9 cellular contexts compared by ENCODE assay signal in genomic region chr5:83720805-83721431, GRCh38. TPM values are rescaled to one million over a fixed set of nuclear protein-coding genes. Genes with fewer than 3 reads are reported as not detected.
A peak's percentile ranks its signal among the peaks of the same experiment; 100 is the strongest.
DNase-seq lines count a peak whose midpoint lies in the region; TF ChIP-seq lines count a peak whose summit lies in the region.
"Had no signal": no experiment of that assay in that cellular context is flagged by ENCODE, and none has a peak within 500 bp of the region (broad histone marks: within the 10 kb centered on the region; RNA-seq: fewer than 3 reads in every experiment).

TSS of gene HAPLN1 (minus strand) at chr5:83720855. CDS start at chr5:83673523, 47,332 bp downstream.

- H3K27ac ChIP-seq in iPS DF 6.9 (ENCODE audit: low read length) (no peak within 1 kb of the TSS), testis (no peak within 1 kb of the TSS)

- TF ChIP-seq CTCF in testis (IDR thresholded peaks at IDR 0.05): no peak

- H3K9me3 Mint-ChIP-seq in activated T-helper 2 cell treated with anti-CD3 and anti-CD28 coated beads, Interferon-gamma antibody, Interleukin-2, Interleukin-4, amounts not matched to agents 10 μg/mL and 5 μg/mL and 100 μg/mL, durations not matched to agents 14 hours and 24 hours and 36 hours: no peaks in the 10 kb centered on the region

- H3K27me3 Mint-ChIP-seq in activated T-helper 2 cell treated with anti-CD3 and anti-CD28 coated beads, Interferon-gamma antibody, Interleukin-2, Interleukin-4, amounts not matched to agents 10 μg/mL and 5 μg/mL and 100 μg/mL, durations not matched to agents 14 hours and 24 hours and 36 hours (ENCODE audit: low read depth): peaks cover 50% of the 10 kb centered on the region

- H3K27me3 ChIP-seq in H7 (ENCODE audit: control insufficient read depth, insufficient read depth, low read length) (no peaks in the 10 kb centered on the region), iPS DF 6.9 (ENCODE audit: control insufficient read depth, insufficient read depth, low read length) (no peaks in the 10 kb centered on the region), skeletal muscle satellite cell (ENCODE audit: control insufficient read depth, insufficient read depth, low read length) (peaks cover 24% of the 10 kb centered on the region), testis (no peaks in the 10 kb centered on the region)

- WGBS in iPS DF 6.9 (ENCODE audit: insufficient coverage, insufficient read length): no CpG with 5 or more reads among the region's 17 CpGs
- WGBS in testis, 2 donors: 16 to 25% methylated on average over 15 to 17 of the region's 17 CpGs

- peak within 1 kb of the TSS; percentile 61 for H3K4me3 ChIP-seq in H7 (ENCODE audit: insufficient read depth, low read depth, low read length)
- H3K4me3 ChIP-seq in iPS DF 6.9 (ENCODE audit: low read length): peak within 1 kb of the TSS; percentile 77; the same call in 1 of the 2 replicates
- H3K4me3 ChIP-seq in skeletal muscle satellite cell (ENCODE audit: low read length): peak within 1 kb of the TSS; percentile 79
- H3K4me3 ChIP-seq in testis: peak within 1 kb of the TSS in 1 of 2 donors; percentile 52

- peak within 1 kb of the TSS; percentile 98 for H3K4me2 ChIP-seq in skeletal muscle satellite cell (ENCODE audit: low read length)

- DNase-seq in H7 (peak; percentile 36), iPS DF 6.9 (ENCODE audit: low read depth, low spot score) (no peak), GOT3 (lab: John Stamatoyannopoulos, UW) (no peak), HCEC 1CT (no peak), testis (no peak)
- no peak for DNase-seq in activated T-helper 2 cell treated with anti-CD3 and anti-CD28 coated beads, Interferon-gamma antibody, Interleukin-2, Interleukin-4, amounts not matched to agents 10 μg/mL and 5 μg/mL and 100 μg/mL, durations not matched to agents 14 hours and 24 hours and 36 hours (ENCODE audit: low spot score)
- DNase-seq in activated CD4-positive, alpha-beta T cell treated with anti-CD3 and anti-CD28 coated beads, Interleukin-2, amount 50 U/mL, for 1 hour: no peak

- no peak for TF ChIP-seq POLR2A in testis (IDR thresholded peaks at IDR 0.05)

- H3K9me3 ChIP-seq in iPS DF 6.9 (ENCODE audit: control insufficient read depth, insufficient read depth, low read length) (no peaks in the 10 kb centered on the region), skeletal muscle satellite cell (replicated peaks; ENCODE audit: low read length) (no peaks in the 10 kb centered on the region), testis (no peaks in the 10 kb centered on the region)

- peaks cover 5% of the 10 kb centered on the region for H3K4me1 Mint-ChIP-seq in activated T-helper 2 cell treated with anti-CD3 and anti-CD28 coated beads, Interferon-gamma antibody, Interleukin-2, Interleukin-4, amounts not matched to agents 10 μg/mL and 5 μg/mL and 100 μg/mL, durations not matched to agents 14 hours and 24 hours and 36 hours (ENCODE audit: low read depth)

- intact Hi-C loops in activated T-helper 2 cell treated with anti-CD3 and anti-CD28 coated beads, Interferon-gamma antibody, Interleukin-2, Interleukin-4, amounts not matched to agents 10 μg/mL and 5 μg/mL and 100 μg/mL, durations not matched to agents 14 hours and 24 hours and 36 hours (cut with micrococcal nuclease): no loop called here
- intact Hi-C loops in testis (cut with DNase I; ENCODE audit: low total_unique reads): no loop called here

- peak within 1 kb of the TSS; percentile 10 for H3K4me3 Mint-ChIP-seq in activated T-helper 2 cell treated with anti-CD3 and anti-CD28 coated beads, Interferon-gamma antibody, Interleukin-2, Interleukin-4, amounts not matched to agents 10 μg/mL and 5 μg/mL and 100 μg/mL, durations not matched to agents 14 hours and 24 hours and 36 hours (ENCODE audit: low read depth)

- H3K4me1 ChIP-seq in iPS DF 6.9 (ENCODE audit: control insufficient read depth, insufficient read depth, low read length) (peaks cover 1% of the 10 kb centered on the region; the same call in 1 of the 2 replicates), skeletal muscle satellite cell (ENCODE audit: control insufficient read depth, insufficient read depth, low read length) (peaks cover 5% of the 10 kb centered on the region), testis (peaks cover 6% of the 10 kb centered on the region)

- H3K36me3 ChIP-seq in H7 (replicated peaks; ENCODE audit: control insufficient read depth, insufficient read depth, low read length) (no peaks in the 10 kb centered on the region), iPS DF 6.9 (ENCODE audit: control insufficient read depth, insufficient read depth, low read length) (no peaks in the 10 kb centered on the region), skeletal muscle satellite cell (ENCODE audit: insufficient read depth, low read length) (no peaks in the 10 kb centered on the region), testis (ENCODE audit: low read depth, missing control alignments) (no peaks in the 10 kb centered on the region)

- H3K9ac ChIP-seq in skeletal muscle satellite cell (ENCODE audit: low read depth, low read length): peak within 1 kb of the TSS; percentile 62

- no peak within 1 kb of the TSS for H3K27ac Mint-ChIP-seq in activated T-helper 2 cell treated with anti-CD3 and anti-CD28 coated beads, Interferon-gamma antibody, Interleukin-2, Interleukin-4, amounts not matched to agents 10 μg/mL and 5 μg/mL and 100 μg/mL, durations not matched to agents 14 hours and 24 hours and 36 hours

- H3K36me3 Mint-ChIP-seq in activated T-helper 2 cell treated with anti-CD3 and anti-CD28 coated beads, Interferon-gamma antibody, Interleukin-2, Interleukin-4, amounts not matched to agents 10 μg/mL and 5 μg/mL and 100 μg/mL, durations not matched to agents 14 hours and 24 hours and 36 hours (ENCODE audit: low read depth): no peaks in the 10 kb centered on the region

RNA-seq across cellular contexts. Expression of gene HAPLN1, which starts in this region (rescaled TPM):
- total RNA-seq in H7 (2014; rRNA removed; shearing (Covaris generic)): 2.7 and 3.3 TPM in 2 replicates
- not detected in 2 replicates for total RNA-seq in activated T-helper 2 cell treated with anti-CD3 and anti-CD28 coated beads, Interferon-gamma antibody, Interleukin-2, Interleukin-4, amounts not matched to agents 10 μg/mL and 5 μg/mL and 100 μg/mL, durations not matched to agents 14 hours and 24 hours and 36 hours
- 0.22 TPM in 1 of 2 replicates, not detected in the other for total RNA-seq in skeletal muscle satellite cell (2012; rRNA removed)
- total RNA-seq in testis: not detected
- polyA plus RNA-seq in testis (ENCODE audit: insufficient read depth, low read depth, low replicate concordance): not detected
- total RNA-seq: LHCN-M2 had no signal
